In the genomic region with DNA sequence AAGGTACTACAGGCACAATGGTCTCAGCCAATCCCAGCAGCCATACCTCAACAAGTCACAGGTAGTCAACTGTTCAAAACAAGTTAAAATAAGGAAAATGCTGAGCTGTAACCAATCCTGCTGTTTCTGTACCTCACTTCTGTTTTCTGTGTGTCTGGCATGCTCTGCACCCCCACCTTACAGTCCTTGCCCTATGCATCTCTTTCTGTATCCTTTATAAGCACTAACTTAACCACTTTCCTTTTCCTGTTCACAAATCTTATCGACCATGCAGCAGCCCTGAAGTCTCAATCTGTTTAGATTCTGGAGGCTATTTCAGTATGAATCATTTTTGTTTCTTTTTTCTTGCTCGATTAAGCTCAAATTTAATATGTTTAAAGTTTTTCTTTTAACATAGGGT, we compare ENCODE assay signal across 13 cellular contexts. TPM values are rescaled to one million over a fixed set of nuclear protein-coding genes. Genes with fewer than 3 reads are reported as not detected.
DNase-seq lines count a peak whose midpoint lies in the region; ATAC-seq and TF ChIP-seq lines count a peak whose summit lies in the region.
"Had no signal": no experiment of that assay in that cellular context is flagged by ENCODE, and none has a peak within 500 bp of the region (broad histone marks: within the 10 kb centered on the region; RNA-seq: fewer than 3 reads in every experiment).

No MANE protein-coding gene starts in this region.

- ATAC-seq in GM18873 (IDR thresholded peaks at IDR 0.05; ENCODE audit: low FRiP score, unreplicated experiment) (peak; percentile 76), GM21528 (IDR thresholded peaks at IDR 0.05; ENCODE audit: low FRiP score, unreplicated experiment) (peak; percentile 86), HG03097 (IDR thresholded peaks at IDR 0.05; ENCODE audit: low FRiP score, unreplicated experiment) (peak; percentile 76), body of pancreas (no peak)
- ATAC-seq: gastroesophageal sphincter had no signal

- no peak for TF ChIP-seq POLR2A in body of pancreas (IDR thresholded peaks at IDR 0.05)

- no peaks in the 10 kb centered on the region for H3K27me3 ChIP-seq in body of pancreas
- H3K27me3 ChIP-seq: gastroesophageal sphincter had no signal

- no peaks in the 10 kb centered on the region for H3K9me3 ChIP-seq in body of pancreas
- H3K9me3 ChIP-seq: gastroesophageal sphincter had no signal

- intact Hi-C loops in body of pancreas (cut with DNase I) = no loop called here
- intact Hi-C loops in cardiac septum (cut with DNase I) = no loop called here

- DNase-seq in UCSD-AML1 (lab: John Stamatoyannopoulos, UW; ENCODE audit: unreplicated experiment) = peak; percentile 27
- no peak for DNase-seq in NCI-H2196 treated with DMSO at 0.1 percent for 48 hours (lab: John Stamatoyannopoulos, UW; ENCODE audit: unreplicated experiment)
- no peak for DNase-seq in glomerular visceral epithelial cell (ENCODE audit: extremely low spot score)
- DNase-seq in body of pancreas = no peak
- no peak for DNase-seq in cardiac septum (ENCODE audit: low spot score)
- DNase-seq: activated CD4-positive, alpha-beta T cell treated with anti-CD3 and anti-CD28 coated beads, Interleukin-2, amount 10 ng/mL, durations not matched to agents 7 days and 5 days; posterior cingulate gyrus; SIG-M5 had no signal

- H3K4me1 ChIP-seq in body of pancreas = peaks cover 20% of the 10 kb centered on the region
- H3K4me1 ChIP-seq: gastroesophageal sphincter had no signal

- 74 to 83% methylated on average over 2 of the region's 2 CpGs for WGBS in body of pancreas, 2 donors

- H3K27ac ChIP-seq in body of pancreas = no peak overlapping the region
- H3K27ac ChIP-seq: gastroesophageal sphincter had no signal

- no peaks in the 10 kb centered on the region for H3K36me3 ChIP-seq in body of pancreas (replicated peaks in 1 of 2; ENCODE audit: insufficient read depth in 1 of 2, low read depth in 2 of 2)
- H3K36me3 ChIP-seq: gastroesophageal sphincter had no signal

- TF ChIP-seq CTCF in body of pancreas (IDR thresholded peaks at IDR 0.05) = no peak

- no peak overlapping the region for H3K4me3 ChIP-seq in body of pancreas
- H3K4me3 ChIP-seq: gastroesophageal sphincter, lung had no signal

RNA-seq across cellular contexts. Expression of a gene that starts 12.5 kb away (rescaled TPM):
- total RNA-seq in body of pancreas (10 to 100 TPM; 59.1 to 64.3 TPM), cardiac septum (6.6 TPM)

RNA-seq across cellular contexts. Expression of a gene that starts 41.9 kb away (rescaled TPM):
- total RNA-seq in body of pancreas = 1 to 10 TPM in 1 of 2 donors, under 1 TPM in 1; 0.99 to 3.6 TPM
- total RNA-seq in cardiac septum = 1.5 TPM
